Comparison of ENCODE assay signal across 16 cellular contexts in the genomic region with DNA sequence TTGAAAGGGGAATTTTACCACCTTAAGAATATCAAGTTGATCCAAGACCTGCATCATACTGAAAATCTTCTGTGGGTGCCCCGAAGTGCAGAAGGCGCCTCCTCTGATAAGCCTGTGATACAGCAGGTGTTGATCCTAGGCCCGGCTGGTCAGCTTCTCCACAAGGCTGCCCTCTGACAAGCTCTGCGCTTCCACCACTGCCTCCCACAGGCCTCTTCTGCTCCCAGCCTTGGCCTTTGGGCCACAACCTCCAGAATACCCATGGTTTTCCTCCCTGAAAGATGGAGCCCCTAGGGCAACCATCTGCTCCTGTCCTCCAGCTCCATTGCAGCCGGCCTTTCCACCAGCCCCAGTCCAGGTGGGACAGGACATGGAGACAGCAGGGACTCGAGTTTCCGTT. TPM values are rescaled to one million over a fixed set of nuclear protein-coding genes. Genes with fewer than 3 reads are reported as not detected.
DNase-seq lines count a peak whose midpoint lies in the region; ATAC-seq and TF ChIP-seq lines count a peak whose summit lies in the region.
"Had no signal": no experiment of that assay in that cellular context is flagged by ENCODE, and none has a peak within 500 bp of the region (broad histone marks: within the 10 kb centered on the region; RNA-seq: fewer than 3 reads in every experiment).

No MANE protein-coding gene starts in this region.

- no peak overlapping the region for H2BK5ac ChIP-seq in H9 (ENCODE audit: insufficient read length, low read length)

- H3K36me3 ChIP-seq in endodermal cell (ENCODE audit: control insufficient read depth, insufficient read depth, low read length) (no peaks in the 10 kb centered on the region), spleen (no peaks in the 10 kb centered on the region)
- H3K36me3 ChIP-seq: BE2C had no signal

- CTCF ChIA-PET in activated CD8-positive, alpha-beta memory T cell treated with anti-CD3 and anti-CD28 coated beads, Interleukin-2, amount 10 ng/mL, durations not matched to agents 7 days and 5 days (lab: Charles Lee), result no interaction called here

- no peak overlapping the region for H2BK15ac ChIP-seq in H9 (ENCODE audit: low read depth, low read length)

- H4K20me1 ChIP-seq in H9 (ENCODE audit: control insufficient read depth, insufficient read depth, insufficient read length), result no peaks in the 10 kb centered on the region

- H3K27ac Mint-ChIP-seq in H9, result no peak overlapping the region
- H3K27ac Mint-ChIP-seq in endodermal cell, result no peak overlapping the region
- no peak overlapping the region for H3K27ac Mint-ChIP-seq in stimulated activated naive B cell treated with anti-CD40 and anti-IgM and Interleukin-4, amounts not matched to agents 10 μg/mL and 1 μg/mL and 100 μg/mL, for 72 hours
- no peak overlapping the region for H3K27ac Mint-ChIP-seq in activated CD8-positive, alpha-beta memory T cell treated with anti-CD3 and anti-CD28 coated beads, Interleukin-2, amount 10 ng/mL, durations not matched to agents 7 days and 5 days
- H3K27ac Mint-ChIP-seq: CD4-positive, CD25-positive, alpha-beta regulatory T cell; IgD-negative memory B cell had no signal

- peaks cover 0 to 3% of the 10 kb centered on the region in 2 experiments; a peak in 2 of 5 replicates for H3K9me3 Mint-ChIP-seq in H9
- H3K9me3 Mint-ChIP-seq in endodermal cell, result peaks cover 3% of the 10 kb centered on the region
- H3K9me3 Mint-ChIP-seq in stimulated activated naive B cell treated with anti-CD40 and anti-IgM and Interleukin-4, amounts not matched to agents 10 μg/mL and 1 μg/mL and 100 μg/mL, for 72 hours, result peaks cover 5 to 10% of the 10 kb centered on the region in 2 donors
- no peaks in the 10 kb centered on the region for H3K9me3 Mint-ChIP-seq in activated CD8-positive, alpha-beta memory T cell treated with anti-CD3 and anti-CD28 coated beads, Interleukin-2, amount 10 ng/mL, durations not matched to agents 7 days and 5 days (ENCODE audit: low read depth)

- H3K27ac ChIP-seq in H9 (ENCODE audit: insufficient read length, low read depth, low read length) (no peak overlapping the region), endodermal cell (ENCODE audit: low read depth, low read length) (no peak overlapping the region), spleen (no peak overlapping the region)

- H2AFZ ChIP-seq in H9 (ENCODE audit: low read length), result no peak overlapping the region

- H3K4me2 ChIP-seq in H9 (ENCODE audit: insufficient read depth, insufficient read length, low read length), result no peak overlapping the region

- H3K4me1 Mint-ChIP-seq in H9 (peaks cover 5% of the 10 kb centered on the region in 2 experiments), endodermal cell (peaks cover 12% of the 10 kb centered on the region)
- peaks cover 2 to 3% of the 10 kb centered on the region in 2 donors for H3K4me1 Mint-ChIP-seq in stimulated activated naive B cell treated with anti-CD40 and anti-IgM and Interleukin-4, amounts not matched to agents 10 μg/mL and 1 μg/mL and 100 μg/mL, for 72 hours
- peaks cover 2% of the 10 kb centered on the region for H3K4me1 Mint-ChIP-seq in activated CD8-positive, alpha-beta memory T cell treated with anti-CD3 and anti-CD28 coated beads, Interleukin-2, amount 10 ng/mL, durations not matched to agents 7 days and 5 days

- no peak overlapping the region for H3T11ph ChIP-seq in H9 (ENCODE audit: low read length)

- WGBS in H9 (ENCODE audit: extremely low coverage, insufficient read length, low lambda C conversion rate), result no CpG with 5 or more reads among the region's 7 CpGs
- WGBS in endodermal cell (ENCODE audit: insufficient coverage in 1 of 2, insufficient read length in 1 of 2), 2 experiments, result 88 to 94% methylated on average over 7 of the region's 7 CpGs
- WGBS in spleen, 5 donors, result 41 to 62% (median 60%) methylated on average over 6 to 7 of the region's 7 CpGs

- DNase-seq in GM10266 (ENCODE audit: extremely low spot score), result peak; percentile 20
- DNase-seq in H9, result peak; percentile 67
- DNase-seq in endodermal cell, result peak; percentile 68
- DNase-seq in iPS-NIHi7 (ENCODE audit: extremely low spot score), result peak; percentile 29
- DNase-seq in spleen, result no peak
- DNase-seq in stimulated activated naive B cell treated with anti-CD40 and anti-IgM and Interleukin-4, amounts not matched to agents 10 μg/mL and 1 μg/mL and 100 μg/mL, for 72 hours, result no peak
- DNase-seq in activated CD8-positive, alpha-beta memory T cell treated with anti-CD3 and anti-CD28 coated beads, Interleukin-2, amount 10 ng/mL, durations not matched to agents 7 days and 5 days, result no peak
- DNase-seq: BE2C; C1 segment of cervical spinal cord; Caco-2; CD4-positive, CD25-positive, alpha-beta regulatory T cell; CD8-positive, alpha-beta memory T cell; GDM1; KBM-7 had no signal

- no peak overlapping the region for H3K14ac ChIP-seq in H9 (ENCODE audit: insufficient read depth, low read length)

- H2BK120ac ChIP-seq in H9 (ENCODE audit: low read depth, low read length, poor library complexity, severe bottlenecking), result no peak overlapping the region

- no peak overlapping the region for H3K56ac ChIP-seq in H9 (ENCODE audit: insufficient read length, low read depth, low read length)

- no peak overlapping the region for H4K91ac ChIP-seq in H9 (ENCODE audit: insufficient read length, low read depth, low read length)

- H3K27me3 ChIP-seq in H9 (ENCODE audit: insufficient read depth, low read length) (no peaks in the 10 kb centered on the region), endodermal cell (ENCODE audit: control insufficient read depth, insufficient read depth, low read length, poor library complexity, severe bottlenecking) (no peaks in the 10 kb centered on the region), spleen (replicated peaks in 1 of 7) (peaks cover 5 to 94% (median 47%) of the 10 kb centered on the region in 7 donors)
- H3K27me3 ChIP-seq: BE2C had no signal

- intact Hi-C loops in spleen (cut with DNase I; ENCODE audit: low total_unique reads), result no loop called here

- H2BK20ac ChIP-seq in H9 (ENCODE audit: low read depth, low read length, poor library complexity, severe bottlenecking), result no peak overlapping the region

- H3K36me3 Mint-ChIP-seq in H9 (ENCODE audit: insufficient read depth in 1 of 3, low read depth in 3 of 3), result no peaks in the 10 kb centered on the region
- H3K36me3 Mint-ChIP-seq in endodermal cell (ENCODE audit: low read depth), result no peaks in the 10 kb centered on the region
- peaks cover 0 to 7% of the 10 kb centered on the region in 2 donors for H3K36me3 Mint-ChIP-seq in stimulated activated naive B cell treated with anti-CD40 and anti-IgM and Interleukin-4, amounts not matched to agents 10 μg/mL and 1 μg/mL and 100 μg/mL, for 72 hours
- no peaks in the 10 kb centered on the region for H3K36me3 Mint-ChIP-seq in activated CD8-positive, alpha-beta memory T cell treated with anti-CD3 and anti-CD28 coated beads, Interleukin-2, amount 10 ng/mL, durations not matched to agents 7 days and 5 days
- H3K36me3 Mint-ChIP-seq: CD4-positive, CD25-positive, alpha-beta regulatory T cell; IgD-negative memory B cell had no signal

- TF ChIP-seq POLR2A in spleen (IDR thresholded peaks at IDR 0.05), result no peak

- H3K4me3 Mint-ChIP-seq in H9 (no peak overlapping the region), endodermal cell (no peak overlapping the region)
- no peak overlapping the region for H3K4me3 Mint-ChIP-seq in stimulated activated naive B cell treated with anti-CD40 and anti-IgM and Interleukin-4, amounts not matched to agents 10 μg/mL and 1 μg/mL and 100 μg/mL, for 72 hours
- no peak overlapping the region for H3K4me3 Mint-ChIP-seq in activated CD8-positive, alpha-beta memory T cell treated with anti-CD3 and anti-CD28 coated beads, Interleukin-2, amount 10 ng/mL, durations not matched to agents 7 days and 5 days
- H3K4me3 Mint-ChIP-seq: CD4-positive, CD25-positive, alpha-beta regulatory T cell; CD8-positive, alpha-beta memory T cell had no signal

- no peak overlapping the region for H4K8ac ChIP-seq in H9 (replicated peaks; ENCODE audit: insufficient read length, low read depth, low read length)

- H2AK5ac ChIP-seq in H9 (ENCODE audit: insufficient read length, low read length), result no peak overlapping the region

- no peak for ATAC-seq in stimulated activated naive B cell treated with anti-CD40 and anti-IgM and Interleukin-4, amounts not matched to agents 10 μg/mL and 1 μg/mL and 100 μg/mL, for 72 hours (replicated peaks)
- no peak for ATAC-seq in activated CD8-positive, alpha-beta memory T cell treated with anti-CD3 and anti-CD28 coated beads, Interleukin-2, amount 10 ng/mL, durations not matched to agents 7 days and 5 days
- ATAC-seq in GM18511 (IDR thresholded peaks at IDR 0.05; ENCODE audit: unreplicated experiment), result no peak

- H3K4me3 ChIP-seq in endodermal cell (ENCODE audit: low read length), result no peak overlapping the region
- no peak overlapping the region for H3K4me3 ChIP-seq in spleen

- H3K4ac ChIP-seq in H9 (ENCODE audit: low read depth, low read length), result no peak overlapping the region

- H3K27me3 Mint-ChIP-seq in H9 (ENCODE audit: low read depth) (peaks cover 17% of the 10 kb centered on the region), endodermal cell (ENCODE audit: insufficient read depth) (peaks cover 41% of the 10 kb centered on the region)
- H3K27me3 Mint-ChIP-seq in stimulated activated naive B cell treated with anti-CD40 and anti-IgM and Interleukin-4, amounts not matched to agents 10 μg/mL and 1 μg/mL and 100 μg/mL, for 72 hours, result peaks cover 49 to 66% of the 10 kb centered on the region in 2 donors
- peaks cover 62% of the 10 kb centered on the region for H3K27me3 Mint-ChIP-seq in activated CD8-positive, alpha-beta memory T cell treated with anti-CD3 and anti-CD28 coated beads, Interleukin-2, amount 10 ng/mL, durations not matched to agents 7 days and 5 days

- no peaks in the 10 kb centered on the region for H3K4me1 ChIP-seq in H9 (ENCODE audit: insufficient read depth, low read length)
- no peaks in the 10 kb centered on the region for H3K4me1 ChIP-seq in endodermal cell (ENCODE audit: control insufficient read depth, insufficient read depth, low read length)
- peaks cover 0 to under 1% (median 0%) of the 10 kb centered on the region in 6 donors for H3K4me1 ChIP-seq in spleen

- H3K9me3 ChIP-seq in H9 (ENCODE audit: control insufficient read depth, low read depth, low read length) (no peaks in the 10 kb centered on the region), endodermal cell (ENCODE audit: control insufficient read depth, low read length) (peaks cover 6% of the 10 kb centered on the region), spleen (peaks cover 0 to 18% (median 7%) of the 10 kb centered on the region in 8 donors)
- H3K9me3 ChIP-seq: BE2C had no signal

- no peaks in the 10 kb centered on the region for H3K79me2 ChIP-seq in H9 (ENCODE audit: insufficient read depth, low read length)

- H3K79me1 ChIP-seq in H9 (ENCODE audit: insufficient read depth, low read depth, low read length, poor library complexity, severe bottlenecking), result no peaks in the 10 kb centered on the region

- H3K23ac ChIP-seq in H9 (ENCODE audit: insufficient read length, low read depth, low read length), result no peak overlapping the region

- TF ChIP-seq CTCF in GM10266 (IDR thresholded peaks at IDR 0.05; ENCODE audit: control insufficient read depth, insufficient read depth, low read depth, missing control alignments) (no peak), H9 (conservative IDR thresholded peaks at IDR 0.05) (peak; percentile 23; the same call in 2 of the 3 replicates), endodermal cell (conservative IDR thresholded peaks at IDR 0.05) (peak; percentile 21), spleen (IDR thresholded peaks at IDR 0.05 in 8 of 11, conservative IDR thresholded peaks at IDR 0.05 in 3 of 11) (no peak)

- no peak overlapping the region for H4K5ac ChIP-seq in H9 (ENCODE audit: insufficient read length, low read depth, low read length)

- H2BK12ac ChIP-seq in H9 (ENCODE audit: insufficient read length, low read depth, low read length), result no peak overlapping the region

- H3K9ac ChIP-seq in H9 (ENCODE audit: extremely low read depth, insufficient read length, low read length) (no peak overlapping the region), endodermal cell (ENCODE audit: extremely low read depth, low read length, poor library complexity, severe bottlenecking) (no peak overlapping the region)

- H3K23me2 ChIP-seq in H9 (ENCODE audit: insufficient read length, low read depth, low read length, poor library complexity, severe bottlenecking), result no peaks in the 10 kb centered on the region

- no peak overlapping the region for H3K18ac ChIP-seq in H9 (ENCODE audit: insufficient read length, low read depth, low read length)

RNA-seq across cellular contexts. Expression of gene OGDHL, which starts 5.6 kb away (rescaled TPM):
- total RNA-seq in H9 (2021) (21.9 and 22.6 TPM in 2 replicates), endodermal cell (10 to 100 TPM; 13.0 to 14.6 TPM), spleen (1 to 10 TPM in 1 of 7 donors, under 1 TPM in 4, not detected in 2; 0.09 to 1.6 (median 0.19) TPM)
- 7.3 TPM for polyA plus RNA-seq in endodermal cell (2013, experiment 1 of 2)
- polyA plus RNA-seq in endodermal cell (2013, experiment 2 of 2), result 5.5 TPM
- polyA plus RNA-seq in spleen, result under 1 TPM; 0.11 to 0.45 (median 0.20) TPM
- under 1 TPM; 0.09 to 0.35 TPM for total RNA-seq in activated CD8-positive, alpha-beta memory T cell treated with anti-CD3 and anti-CD28 coated beads, Interleukin-2, amount 10 ng/mL, durations not matched to agents 7 days and 5 days
- total RNA-seq: CD4-positive, CD25-positive, alpha-beta regulatory T cell had no signal
- polyA plus RNA-seq: CD4-positive, CD25-positive, alpha-beta regulatory T cell; CD8-positive, alpha-beta memory T cell; IgD-negative memory B cell had no signal

Comparison
In these comparisons a context has a peak if more than half of its experiments do, and no peak if none do; other contexts are left out.
1. DNase-seq: peak in GM10266 (single experiment), H9 (single experiment), endodermal cell (single experiment) and iPS-NIHi7 (single experiment); none in spleen (single experiment), stimulated activated naive B cell treated with anti-CD40 and anti-IgM and Interleukin-4, amounts not matched to agents 10 μg/mL and 1 μg/mL and 100 μg/mL, for 72 hours (single experiment) and activated CD8-positive, alpha-beta memory T cell treated with anti-CD3 and anti-CD28 coated beads, Interleukin-2, amount 10 ng/mL, durations not matched to agents 7 days and 5 days (single experiment).
2. CTCF ChIP-seq: peak in H9 (single experiment) and endodermal cell (single experiment); none in GM10266 (single experiment) and spleen (0 of 11).